1 cellular context compared by ENCODE assay signal in the genomic region with DNA sequence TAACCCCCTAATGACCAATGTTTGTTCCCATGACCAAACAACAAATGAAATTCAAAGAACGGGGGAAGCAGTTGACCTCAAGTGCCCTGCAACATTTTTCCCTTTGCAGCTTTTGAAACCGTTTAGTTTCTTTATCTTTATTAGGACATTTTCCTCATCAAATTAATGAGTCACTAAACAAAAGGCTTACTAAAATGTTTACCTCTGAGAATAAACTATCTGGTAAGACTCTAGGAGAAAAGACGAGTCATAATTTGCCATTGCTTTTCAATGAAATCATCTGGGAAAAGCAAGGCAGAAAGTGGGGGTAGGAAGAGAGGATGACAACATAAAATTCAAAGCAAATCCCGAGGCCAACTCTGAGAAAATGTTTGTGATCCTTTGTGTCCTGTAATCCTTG.
TF ChIP-seq lines count a peak whose summit lies in the region.

No MANE protein-coding gene starts in this region.

TF ChIP-seq in HEK293, 187 proteins besides CTCF, POLR2A, EP300 and RAD21 (continued from another document):
- TF ChIP-seq, protein P1, sequence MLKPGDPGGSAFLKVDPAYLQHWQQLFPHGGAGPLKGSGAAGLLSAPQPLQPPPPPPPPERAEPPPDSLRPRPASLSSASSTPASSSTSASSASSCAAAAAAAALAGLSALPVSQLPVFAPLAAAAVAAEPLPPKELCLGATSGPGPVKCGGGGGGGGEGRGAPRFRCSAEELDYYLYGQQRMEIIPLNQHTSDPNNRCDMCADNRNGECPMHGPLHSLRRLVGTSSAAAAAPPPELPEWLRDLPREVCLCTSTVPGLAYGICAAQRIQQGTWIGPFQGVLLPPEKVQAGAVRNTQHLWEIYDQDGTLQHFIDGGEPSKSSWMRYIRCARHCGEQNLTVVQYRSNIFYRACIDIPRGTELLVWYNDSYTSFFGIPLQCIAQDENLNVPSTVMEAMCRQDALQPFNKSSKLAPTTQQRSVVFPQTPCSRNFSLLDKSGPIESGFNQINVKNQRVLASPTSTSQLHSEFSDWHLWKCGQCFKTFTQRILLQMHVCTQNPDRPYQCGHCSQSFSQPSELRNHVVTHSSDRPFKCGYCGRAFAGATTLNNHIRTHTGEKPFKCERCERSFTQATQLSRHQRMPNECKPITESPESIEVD (tag by site-specific recombination; IDR thresholded peaks at IDR 0.05) = peak; percentile 48; the same call in 1 of the 2 replicates
- TF ChIP-seq ZNF629 (tag by site-specific recombination; IDR thresholded peaks at IDR 0.05) (peak; percentile 51; the same call in 1 of the 2 replicates), ZEB2 (tag by site-specific recombination; IDR thresholded peaks at IDR 0.05) (0 out of 2 replicates have a peak, but pooled peaks have one; percentile 22), ZNF626 (tag by site-specific recombination; IDR thresholded peaks at IDR 0.05) (no peak)
- TF ChIP-seq, protein P2, sequence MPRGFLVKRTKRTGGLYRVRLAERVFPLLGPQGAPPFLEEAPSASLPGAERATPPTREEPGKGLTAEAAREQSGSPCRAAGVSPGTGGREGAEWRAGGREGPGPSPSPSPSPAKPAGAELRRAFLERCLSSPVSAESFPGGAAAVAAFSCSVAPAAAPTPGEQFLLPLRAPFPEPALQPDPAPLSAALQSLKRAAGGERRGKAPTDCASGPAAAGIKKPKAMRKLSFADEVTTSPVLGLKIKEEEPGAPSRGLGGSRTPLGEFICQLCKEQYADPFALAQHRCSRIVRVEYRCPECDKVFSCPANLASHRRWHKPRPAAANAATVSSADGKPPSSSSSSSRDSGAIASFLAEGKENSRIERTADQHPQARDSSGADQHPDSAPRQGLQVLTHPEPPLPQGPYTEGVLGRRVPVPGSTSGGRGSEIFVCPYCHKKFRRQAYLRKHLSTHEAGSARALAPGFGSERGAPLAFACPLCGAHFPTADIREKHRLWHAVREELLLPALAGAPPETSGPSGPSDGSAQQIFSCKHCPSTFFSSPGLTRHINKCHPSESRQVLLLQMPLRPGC (tag by site-specific recombination; IDR thresholded peaks at IDR 0.05) = no peak
- TF ChIP-seq, protein P3, sequence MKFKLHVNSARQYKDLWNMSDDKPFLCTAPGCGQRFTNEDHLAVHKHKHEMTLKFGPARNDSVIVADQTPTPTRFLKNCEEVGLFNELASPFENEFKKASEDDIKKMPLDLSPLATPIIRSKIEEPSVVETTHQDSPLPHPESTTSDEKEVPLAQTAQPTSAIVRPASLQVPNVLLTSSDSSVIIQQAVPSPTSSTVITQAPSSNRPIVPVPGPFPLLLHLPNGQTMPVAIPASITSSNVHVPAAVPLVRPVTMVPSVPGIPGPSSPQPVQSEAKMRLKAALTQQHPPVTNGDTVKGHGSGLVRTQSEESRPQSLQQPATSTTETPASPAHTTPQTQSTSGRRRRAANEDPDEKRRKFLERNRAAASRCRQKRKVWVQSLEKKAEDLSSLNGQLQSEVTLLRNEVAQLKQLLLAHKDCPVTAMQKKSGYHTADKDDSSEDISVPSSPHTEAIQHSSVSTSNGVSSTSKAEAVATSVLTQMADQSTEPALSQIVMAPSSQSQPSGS (tag by site-specific recombination; IDR thresholded peaks at IDR 0.05; ENCODE audit: low read depth) = 0 out of 2 replicates have a peak, but pooled peaks have one; percentile 21
- TF ChIP-seq, protein P4, sequence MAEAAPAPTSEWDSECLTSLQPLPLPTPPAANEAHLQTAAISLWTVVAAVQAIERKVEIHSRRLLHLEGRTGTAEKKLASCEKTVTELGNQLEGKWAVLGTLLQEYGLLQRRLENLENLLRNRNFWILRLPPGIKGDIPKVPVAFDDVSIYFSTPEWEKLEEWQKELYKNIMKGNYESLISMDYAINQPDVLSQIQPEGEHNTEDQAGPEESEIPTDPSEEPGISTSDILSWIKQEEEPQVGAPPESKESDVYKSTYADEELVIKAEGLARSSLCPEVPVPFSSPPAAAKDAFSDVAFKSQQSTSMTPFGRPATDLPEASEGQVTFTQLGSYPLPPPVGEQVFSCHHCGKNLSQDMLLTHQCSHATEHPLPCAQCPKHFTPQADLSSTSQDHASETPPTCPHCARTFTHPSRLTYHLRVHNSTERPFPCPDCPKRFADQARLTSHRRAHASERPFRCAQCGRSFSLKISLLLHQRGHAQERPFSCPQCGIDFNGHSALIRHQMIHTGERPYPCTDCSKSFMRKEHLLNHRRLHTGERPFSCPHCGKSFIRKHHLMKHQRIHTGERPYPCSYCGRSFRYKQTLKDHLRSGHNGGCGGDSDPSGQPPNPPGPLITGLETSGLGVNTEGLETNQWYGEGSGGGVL (tag by site-specific recombination; IDR thresholded peaks at IDR 0.05) = peak; percentile 38; the same call in 1 of the 2 replicates
- TF ChIP-seq, protein P5, sequence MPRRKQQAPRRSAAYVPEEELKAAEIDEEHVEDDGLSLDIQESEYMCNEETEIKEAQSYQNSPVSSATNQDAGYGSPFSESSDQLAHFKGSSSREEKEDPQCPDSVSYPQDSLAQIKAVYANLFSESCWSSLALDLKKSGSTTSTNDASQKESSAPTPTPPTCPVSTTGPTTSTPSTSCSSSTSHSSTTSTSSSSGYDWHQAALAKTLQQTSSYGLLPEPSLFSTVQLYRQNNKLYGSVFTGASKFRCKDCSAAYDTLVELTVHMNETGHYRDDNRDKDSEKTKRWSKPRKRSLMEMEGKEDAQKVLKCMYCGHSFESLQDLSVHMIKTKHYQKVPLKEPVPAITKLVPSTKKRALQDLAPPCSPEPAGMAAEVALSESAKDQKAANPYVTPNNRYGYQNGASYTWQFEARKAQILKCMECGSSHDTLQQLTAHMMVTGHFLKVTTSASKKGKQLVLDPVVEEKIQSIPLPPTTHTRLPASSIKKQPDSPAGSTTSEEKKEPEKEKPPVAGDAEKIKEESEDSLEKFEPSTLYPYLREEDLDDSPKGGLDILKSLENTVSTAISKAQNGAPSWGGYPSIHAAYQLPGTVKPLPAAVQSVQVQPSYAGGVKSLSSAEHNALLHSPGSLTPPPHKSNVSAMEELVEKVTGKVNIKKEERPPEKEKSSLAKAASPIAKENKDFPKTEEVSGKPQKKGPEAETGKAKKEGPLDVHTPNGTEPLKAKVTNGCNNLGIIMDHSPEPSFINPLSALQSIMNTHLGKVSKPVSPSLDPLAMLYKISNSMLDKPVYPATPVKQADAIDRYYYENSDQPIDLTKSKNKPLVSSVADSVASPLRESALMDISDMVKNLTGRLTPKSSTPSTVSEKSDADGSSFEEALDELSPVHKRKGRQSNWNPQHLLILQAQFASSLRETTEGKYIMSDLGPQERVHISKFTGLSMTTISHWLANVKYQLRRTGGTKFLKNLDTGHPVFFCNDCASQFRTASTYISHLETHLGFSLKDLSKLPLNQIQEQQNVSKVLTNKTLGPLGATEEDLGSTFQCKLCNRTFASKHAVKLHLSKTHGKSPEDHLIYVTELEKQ (tag by site-specific recombination; IDR thresholded peaks at IDR 0.05; ENCODE audit: borderline replicate concordance) = no peak
- TF ChIP-seq, protein P6, sequence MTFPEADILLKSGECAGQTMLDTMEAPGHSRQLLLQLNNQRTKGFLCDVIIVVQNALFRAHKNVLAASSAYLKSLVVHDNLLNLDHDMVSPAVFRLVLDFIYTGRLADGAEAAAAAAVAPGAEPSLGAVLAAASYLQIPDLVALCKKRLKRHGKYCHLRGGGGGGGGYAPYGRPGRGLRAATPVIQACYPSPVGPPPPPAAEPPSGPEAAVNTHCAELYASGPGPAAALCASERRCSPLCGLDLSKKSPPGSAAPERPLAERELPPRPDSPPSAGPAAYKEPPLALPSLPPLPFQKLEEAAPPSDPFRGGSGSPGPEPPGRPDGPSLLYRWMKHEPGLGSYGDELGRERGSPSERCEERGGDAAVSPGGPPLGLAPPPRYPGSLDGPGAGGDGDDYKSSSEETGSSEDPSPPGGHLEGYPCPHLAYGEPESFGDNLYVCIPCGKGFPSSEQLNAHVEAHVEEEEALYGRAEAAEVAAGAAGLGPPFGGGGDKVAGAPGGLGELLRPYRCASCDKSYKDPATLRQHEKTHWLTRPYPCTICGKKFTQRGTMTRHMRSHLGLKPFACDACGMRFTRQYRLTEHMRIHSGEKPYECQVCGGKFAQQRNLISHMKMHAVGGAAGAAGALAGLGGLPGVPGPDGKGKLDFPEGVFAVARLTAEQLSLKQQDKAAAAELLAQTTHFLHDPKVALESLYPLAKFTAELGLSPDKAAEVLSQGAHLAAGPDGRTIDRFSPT (tag by site-specific recombination; IDR thresholded peaks at IDR 0.05) = no peak
TF ChIP-seq in HEK293: peak in this region for 7.
